ENCODE assay signal across 1 cellular context in genomic region chr14:61103541-61104339, GRCh38.
TF ChIP-seq lines count a peak whose summit lies in the region.

No MANE protein-coding gene starts in this region.

TF ChIP-seq in HEK293, 187 proteins besides CTCF, POLR2A, EP300 and RAD21 (continued from another document):
- TF ChIP-seq, protein P1, sequence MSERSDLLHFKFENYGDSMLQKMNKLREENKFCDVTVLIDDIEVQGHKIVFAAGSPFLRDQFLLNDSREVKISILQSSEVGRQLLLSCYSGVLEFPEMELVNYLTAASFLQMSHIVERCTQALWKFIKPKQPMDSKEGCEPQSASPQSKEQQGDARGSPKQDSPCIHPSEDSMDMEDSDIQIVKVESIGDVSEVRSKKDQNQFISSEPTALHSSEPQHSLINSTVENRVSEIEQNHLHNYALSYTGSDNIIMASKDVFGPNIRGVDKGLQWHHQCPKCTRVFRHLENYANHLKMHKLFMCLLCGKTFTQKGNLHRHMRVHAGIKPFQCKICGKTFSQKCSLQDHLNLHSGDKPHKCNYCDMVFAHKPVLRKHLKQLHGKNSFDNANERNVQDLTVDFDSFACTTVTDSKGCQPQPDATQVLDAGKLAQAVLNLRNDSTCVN (tag by site-specific recombination; optimal IDR thresholded peaks at IDR 0.05) = no peak
- TF ChIP-seq ZBTB44 (tag by site-specific recombination; IDR thresholded peaks at IDR 0.05) (no peak), ZNF426 (tag by site-specific recombination; IDR thresholded peaks at IDR 0.05) (no peak), ZNF677 (tag by site-specific recombination; IDR thresholded peaks at IDR 0.05) (no peak), ZNF239 (tag by site-specific recombination; IDR thresholded peaks at IDR 0.05) (no peak), ZNF473 (tag by site-specific recombination; IDR thresholded peaks at IDR 0.05) (no peak), ZNF596 (tag by site-specific recombination; IDR thresholded peaks at IDR 0.05) (no peak), ZNF48 (tag by site-specific recombination; IDR thresholded peaks at IDR 0.05) (no peak), ZNF175 (tag by site-specific recombination; IDR thresholded peaks at IDR 0.05) (no peak), ZNF701 (tag by site-specific recombination; IDR thresholded peaks at IDR 0.05) (no peak), ZNF529 (tag by site-specific recombination; IDR thresholded peaks at IDR 0.05; ENCODE audit: insufficient replicate concordance) (no peak), PRDM1 (tag by site-specific recombination; IDR thresholded peaks at IDR 0.05) (no peak), ZNF398 (tag by site-specific recombination; IDR thresholded peaks at IDR 0.05) (peak; percentile 29; the same call in 1 of the 2 replicates), KLF1 (tag by site-specific recombination; IDR thresholded peaks at IDR 0.05) (no peak), ZNF184 (tag by site-specific recombination; IDR thresholded peaks at IDR 0.05) (0 out of 2 replicates have a peak, but pooled peaks have one; percentile 51), ZNF138 (tag by site-specific recombination; IDR thresholded peaks at IDR 0.05; ENCODE audit: borderline replicate concordance) (no peak), PRDM10 (tag by site-specific recombination; IDR thresholded peaks at IDR 0.05) (peak; percentile 74), REPIN1 (tag by site-specific recombination; IDR thresholded peaks at IDR 0.05; ENCODE audit: low read depth) (no peak), ZNF404 (tag by site-specific recombination; IDR thresholded peaks at IDR 0.05) (no peak), ZNF791 (tag by site-specific recombination; IDR thresholded peaks at IDR 0.05) (no peak), ZNF585B (tag by site-specific recombination; IDR thresholded peaks at IDR 0.05) (no peak), ZNF623 (tag by site-specific recombination; IDR thresholded peaks at IDR 0.05) (no peak), ZSCAN23 (tag by site-specific recombination; IDR thresholded peaks at IDR 0.05) (no peak), ZNF629 (tag by site-specific recombination; IDR thresholded peaks at IDR 0.05) (peak; percentile 24; the same call in 1 of the 2 replicates), PRDM6 (tag by site-specific recombination; IDR thresholded peaks at IDR 0.05) (0 out of 2 replicates have a peak, but pooled peaks have one; percentile 18), KLF16 (tag by site-specific recombination; IDR thresholded peaks at IDR 0.05) (no peak), ZNF416 (tag by site-specific recombination; IDR thresholded peaks at IDR 0.05) (no peak), ZIC2 (tag by site-specific recombination; IDR thresholded peaks at IDR 0.05) (peak; percentile 97), GLI4 (tag by site-specific recombination; IDR thresholded peaks at IDR 0.05) (no peak), ZNF121 (tag by site-specific recombination; IDR thresholded peaks at IDR 0.05) (no peak), ZNF664 (tag by site-specific recombination; IDR thresholded peaks at IDR 0.05) (no peak), SCRT1 (tag by site-specific recombination; IDR thresholded peaks at IDR 0.05; ENCODE audit: borderline replicate concordance) (no peak), SALL2 (tag by site-specific recombination; IDR thresholded peaks at IDR 0.05; ENCODE audit: borderline replicate concordance) (no peak)
- TF ChIP-seq, protein P2, sequence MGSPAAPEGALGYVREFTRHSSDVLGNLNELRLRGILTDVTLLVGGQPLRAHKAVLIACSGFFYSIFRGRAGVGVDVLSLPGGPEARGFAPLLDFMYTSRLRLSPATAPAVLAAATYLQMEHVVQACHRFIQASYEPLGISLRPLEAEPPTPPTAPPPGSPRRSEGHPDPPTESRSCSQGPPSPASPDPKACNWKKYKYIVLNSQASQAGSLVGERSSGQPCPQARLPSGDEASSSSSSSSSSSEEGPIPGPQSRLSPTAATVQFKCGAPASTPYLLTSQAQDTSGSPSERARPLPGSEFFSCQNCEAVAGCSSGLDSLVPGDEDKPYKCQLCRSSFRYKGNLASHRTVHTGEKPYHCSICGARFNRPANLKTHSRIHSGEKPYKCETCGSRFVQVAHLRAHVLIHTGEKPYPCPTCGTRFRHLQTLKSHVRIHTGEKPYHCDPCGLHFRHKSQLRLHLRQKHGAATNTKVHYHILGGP (tag by site-specific recombination; IDR thresholded peaks at IDR 0.05) = no peak
- TF ChIP-seq, protein P3, sequence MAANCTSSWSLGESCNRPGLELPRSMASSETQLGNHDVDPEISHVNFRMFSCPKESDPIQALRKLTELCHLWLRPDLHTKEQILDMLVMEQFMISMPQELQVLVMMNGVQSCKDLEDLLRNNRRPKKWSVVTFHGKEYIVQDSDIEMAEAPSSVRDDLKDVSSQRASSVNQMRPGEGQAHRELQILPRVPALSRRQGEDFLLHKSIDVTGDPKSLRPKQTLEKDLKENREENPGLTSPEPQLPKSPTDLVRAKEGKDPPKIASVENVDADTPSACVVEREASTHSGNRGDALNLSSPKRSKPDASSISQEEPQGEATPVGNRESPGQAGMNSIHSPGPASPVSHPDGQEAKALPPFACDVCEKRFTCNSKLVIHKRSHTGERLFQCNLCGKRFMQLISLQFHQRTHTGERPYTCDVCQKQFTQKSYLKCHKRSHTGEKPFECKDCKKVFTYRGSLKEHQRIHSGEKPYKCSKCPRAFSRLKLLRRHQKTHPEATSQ (tag by site-specific recombination; IDR thresholded peaks at IDR 0.05) = no peak
- TF ChIP-seq, protein P4, sequence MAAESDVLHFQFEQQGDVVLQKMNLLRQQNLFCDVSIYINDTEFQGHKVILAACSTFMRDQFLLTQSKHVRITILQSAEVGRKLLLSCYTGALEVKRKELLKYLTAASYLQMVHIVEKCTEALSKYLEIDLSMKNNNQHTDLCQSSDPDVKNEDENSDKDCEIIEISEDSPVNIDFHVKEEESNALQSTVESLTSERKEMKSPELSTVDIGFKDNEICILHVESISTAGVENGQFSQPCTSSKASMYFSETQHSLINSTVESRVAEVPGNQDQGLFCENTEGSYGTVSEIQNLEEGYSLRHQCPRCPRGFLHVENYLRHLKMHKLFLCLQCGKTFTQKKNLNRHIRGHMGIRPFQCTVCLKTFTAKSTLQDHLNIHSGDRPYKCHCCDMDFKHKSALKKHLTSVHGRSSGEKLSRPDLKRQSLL (tag by site-specific recombination; IDR thresholded peaks at IDR 0.05) = no peak
- TF ChIP-seq, protein P5, sequence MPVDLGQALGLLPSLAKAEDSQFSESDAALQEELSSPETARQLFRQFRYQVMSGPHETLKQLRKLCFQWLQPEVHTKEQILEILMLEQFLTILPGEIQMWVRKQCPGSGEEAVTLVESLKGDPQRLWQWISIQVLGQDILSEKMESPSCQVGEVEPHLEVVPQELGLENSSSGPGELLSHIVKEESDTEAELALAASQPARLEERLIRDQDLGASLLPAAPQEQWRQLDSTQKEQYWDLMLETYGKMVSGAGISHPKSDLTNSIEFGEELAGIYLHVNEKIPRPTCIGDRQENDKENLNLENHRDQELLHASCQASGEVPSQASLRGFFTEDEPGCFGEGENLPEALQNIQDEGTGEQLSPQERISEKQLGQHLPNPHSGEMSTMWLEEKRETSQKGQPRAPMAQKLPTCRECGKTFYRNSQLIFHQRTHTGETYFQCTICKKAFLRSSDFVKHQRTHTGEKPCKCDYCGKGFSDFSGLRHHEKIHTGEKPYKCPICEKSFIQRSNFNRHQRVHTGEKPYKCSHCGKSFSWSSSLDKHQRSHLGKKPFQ (tag by site-specific recombination; IDR thresholded peaks at IDR 0.05) = no peak
